Comparison of ENCODE assay signal across 28 cellular contexts in the genomic region with DNA sequence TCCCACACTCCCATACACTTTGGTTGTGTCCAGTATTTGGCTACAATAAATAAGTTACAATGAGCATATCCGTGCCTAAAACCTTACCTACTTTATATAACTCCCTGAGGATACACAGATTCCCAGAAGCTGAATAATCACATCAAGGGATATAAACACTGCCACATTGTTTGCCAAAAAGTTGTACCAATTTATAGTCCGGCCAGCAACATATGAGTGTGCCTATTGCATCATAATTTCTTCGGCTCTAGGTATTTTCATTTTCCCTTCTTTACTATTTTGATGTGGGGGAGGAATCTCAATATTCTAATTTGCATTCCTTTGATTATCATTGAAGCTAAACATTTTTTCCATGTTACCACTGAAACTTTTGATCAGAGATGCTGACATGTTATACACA.
DNase-seq lines count a peak whose midpoint lies in the region; ATAC-seq and TF ChIP-seq lines count a peak whose summit lies in the region.
"Had no signal": no experiment of that assay in that cellular context is flagged by ENCODE, and none has a peak within 500 bp of the region (broad histone marks: within the 10 kb centered on the region; RNA-seq: fewer than 3 reads in every experiment).

No MANE protein-coding gene starts in this region.

- H3K4me2 ChIP-seq in KMS-11: peak overlapping the region; percentile 21; the same call in 1 of the 2 replicates
- H3K4me2 ChIP-seq: SK-N-SH had no signal

- H2AFZ ChIP-seq in KMS-11 (ENCODE audit: low read depth): no peak overlapping the region

- H3K27ac ChIP-seq in KMS-11: no peak overlapping the region
- H3K27ac ChIP-seq: gastrocnemius medialis, prostate gland, tibial nerve had no signal

- H4K20me1 ChIP-seq in KMS-11 (ENCODE audit: insufficient read depth): no peaks in the 10 kb centered on the region

- H3K9ac ChIP-seq in KMS-11: no peak overlapping the region
- H3K9ac ChIP-seq: SK-N-SH had no signal

- peak; percentile 0 for DNase-seq in epithelial cell of esophagus (ENCODE audit: low read depth)
- DNase-seq in NCI-H2029 treated with DMSO at 0.1 percent for 48 hours (lab: John Stamatoyannopoulos, UW): no peak
- no peak for DNase-seq in mucosa of descending colon
- DNase-seq in NCI-H187 (lab: John Stamatoyannopoulos, UW): no peak
- no peak for DNase-seq in NCI-H526 treated with DMSO at 0.1 percent for 48 hours (lab: John Stamatoyannopoulos, UW)
- DNase-seq: ACHN; activated CD4-positive, alpha-beta T cell treated with anti-CD3 and anti-CD28 coated beads, Interleukin-2, amount 50 U/mL, for 4 hours; activated naive CD4-positive, alpha-beta T cell; activated naive CD8-positive, alpha-beta T cell treated with anti-CD3 and anti-CD28 coated beads, Interleukin-2, amount 50 U/mL, for 24 hours; activated T-cell treated with anti-CD3 and anti-CD28 coated beads, Interleukin-2, amount 50 U/mL, for 72 hours; BE2C; CD8-positive, alpha-beta T cell; gastrocnemius medialis; midbrain; naive thymus-derived CD4-positive, alpha-beta T cell; NCI-H1092 treated with DMSO at 0.1 percent for 48 hours; NCI-H1930; NCI-H524; nucleus accumbens; SK-N-SH; stimulated activated CD4-positive, alpha-beta T cell treated with anti-CD3 and anti-CD28 coated beads, Interleukin-4, amount 100 ng/mL, for 24 hours had no signal

- no peaks in the 10 kb centered on the region for H3K79me2 ChIP-seq in KMS-11 (ENCODE audit: insufficient read depth, low read depth)

- no peaks in the 10 kb centered on the region for H3K27me3 ChIP-seq in KMS-11 (ENCODE audit: insufficient read depth, low read depth)
- H3K27me3 ChIP-seq: BE2C, gastrocnemius medialis, tibial nerve had no signal

- intact Hi-C loops in mucosa of descending colon (cut with DNase I, micrococcal nuclease): no loop called here

- H3K9me3 ChIP-seq in mucosa of descending colon: no peaks in the 10 kb centered on the region
- H3K9me3 ChIP-seq: BE2C, gastrocnemius medialis, prostate gland, SK-N-SH, tibial nerve had no signal

- ATAC-seq in GM18511 (IDR thresholded peaks at IDR 0.05; ENCODE audit: unreplicated experiment): peak; percentile 22
- ATAC-seq in HG02610 (IDR thresholded peaks at IDR 0.05; ENCODE audit: unreplicated experiment): peak; percentile 24
- ATAC-seq in mucosa of descending colon: no peak
- ATAC-seq: activated naive CD8-positive, alpha-beta T cell treated with anti-CD3 and anti-CD28 coated beads, Interleukin-2, amount 50 U/mL, for 24 hours; CD8-positive, alpha-beta T cell; gastrocnemius medialis; naive thymus-derived CD4-positive, alpha-beta T cell; Right ventricle myocardium inferior; sciatic nerve had no signal

- no peak for TF ChIP-seq CTCF in KMS-11 (conservative IDR thresholded peaks at IDR 0.05; ENCODE audit: low read depth, low read length)
- TF ChIP-seq CTCF in epithelial cell of esophagus (IDR thresholded peaks at IDR 0.05; ENCODE audit: insufficient read depth, low read depth, low read length, missing control alignments): no peak
- no peak for TF ChIP-seq CTCF in mucosa of descending colon (IDR thresholded peaks at IDR 0.05)

- H3K4me3 ChIP-seq in KMS-11 (IDR thresholded peaks at IDR 0.05; ENCODE audit: insufficient read depth, low read depth, low read length) (no peak overlapping the region), epithelial cell of esophagus (ENCODE audit: low read length) (no peak overlapping the region), mucosa of descending colon (no peak overlapping the region)
- H3K4me3 ChIP-seq: gastrocnemius medialis, prostate gland, tibial nerve had no signal

- H3K36me3 ChIP-seq in KMS-11 (ENCODE audit: insufficient read depth) (no peaks in the 10 kb centered on the region), mucosa of descending colon (ENCODE audit: low read depth) (no peaks in the 10 kb centered on the region)
- H3K36me3 ChIP-seq: BE2C, gastrocnemius medialis, prostate gland, tibial nerve had no signal

- H3K4me1 ChIP-seq in KMS-11 (ENCODE audit: low read depth, poor library complexity, severe bottlenecking) (peaks cover 19% of the 10 kb centered on the region), mucosa of descending colon (ENCODE audit: low read depth) (no peaks in the 10 kb centered on the region)
- H3K4me1 ChIP-seq: BE2C, gastrocnemius medialis, prostate gland, tibial nerve had no signal
